ENCODE assay signal across 9 cellular contexts in genomic region chr6:136762022-136762975, GRCh38. TPM values are rescaled to one million over a fixed set of nuclear protein-coding genes. Genes with fewer than 3 reads are reported as not detected.
A peak's percentile ranks its signal among the peaks of the same experiment; 100 is the strongest.
DNase-seq lines count a peak whose midpoint lies in the region; ATAC-seq, FAIRE-seq and TF ChIP-seq lines count a peak whose summit lies in the region.
"Had no signal": no experiment of that assay in that cellular context is flagged by ENCODE, and none has a peak within 500 bp of the region (broad histone marks: within the 10 kb centered on the region; RNA-seq: fewer than 3 reads in every experiment).

No MANE protein-coding gene starts in this region.

- H3K27me3 ChIP-seq in liver (ENCODE audit: control insufficient read depth in 4 of 4, insufficient read depth in 4 of 4, low read length in 3 of 4) (no peaks in the 10 kb centered on the region), HepG2 (ENCODE audit: control insufficient read depth in 1 of 2, insufficient read depth in 2 of 2, low read length in 2 of 2) (no peaks in the 10 kb centered on the region; a peak in 1 of 5 replicates), K562 (ENCODE audit: control insufficient read depth in 2 of 2, insufficient read depth in 2 of 2, low read length in 2 of 2) (no peaks in the 10 kb centered on the region), aorta (ENCODE audit: control insufficient read depth in 1 of 2, insufficient read depth in 2 of 2, low read length in 1 of 2) (no peaks in the 10 kb centered on the region)

- FAIRE-seq in HepG2 (lab: Jason Lieb, UNC) (no peak), K562 (lab: Jason Lieb, UNC) (peak; percentile 70)

- no peak overlapping the region for H3K9ac ChIP-seq in liver (ENCODE audit: low read depth in 1 of 2, low read length in 2 of 2)
- H3K9ac ChIP-seq in HepG2 (ENCODE audit: insufficient read depth, low read depth, low read length) = no peak overlapping the region
- H3K9ac ChIP-seq in K562 (ENCODE audit: insufficient read depth in 1 of 2, low read depth in 2 of 2, low read length in 2 of 2) = 0 out of 4 replicates have a peak overlapping the region, but pooled peaks have one; percentile 17 to 29

- TF ChIP-seq CTCF in liver (IDR thresholded peaks at IDR 0.05; ENCODE audit: low read depth, low read length, missing input control) (no peak), HepG2 (CRISPR knock-in tag; IDR thresholded peaks at IDR 0.05) (no peak), K562 (IDR thresholded peaks at IDR 0.05 in 2 of 3, conservative IDR thresholded peaks at IDR 0.05 in 1 of 3; ENCODE audit: insufficient read depth in 2 of 3, low read depth in 1 of 3, low read length in 3 of 3) (no peak), mucosa of descending colon (IDR thresholded peaks at IDR 0.05) (no peak)

- no peak for ATAC-seq in HepG2
- peak; percentile 26 for ATAC-seq in K562
- ATAC-seq in mucosa of descending colon = peak; percentile 45
- peak; percentile 57 for ATAC-seq in aorta (ENCODE audit: low FRiP score)
- ATAC-seq in HG03135 (IDR thresholded peaks at IDR 0.05; ENCODE audit: unreplicated experiment) = no peak

- H3K4me3 ChIP-seq in liver (ENCODE audit: low read depth in 1 of 3, low read length in 3 of 3) (no peak overlapping the region), HepG2 (replicated peaks in 1 of 3; ENCODE audit: insufficient read depth in 1 of 3, low read depth in 2 of 3, low read length in 3 of 3) (no peak overlapping the region), K562 (no peak overlapping the region), mucosa of descending colon (no peak overlapping the region), aorta (ENCODE audit: low read length in 2 of 2) (peak overlapping the region in 1 of 2 donors; percentile 21)

- in situ Hi-C loops in HepG2 (cut with HindIII; ENCODE audit: extremely low pct_ligation_motif_present, low pct_unique_long_range_greater_than_20kb) (no loop called here), K562 (cut with MboI) (no loop called here)

- no TSS peak for BruUV-seq in HepG2 (replicated peaks; lab: Mats Ljungman, UMichigan)
- no TSS peak for BruUV-seq in K562 (replicated peaks; lab: Mats Ljungman, UMichigan)

- TF ChIP-seq POLR2A in HepG2 (IDR thresholded peaks at IDR 0.05; ENCODE audit: insufficient read depth in 1 of 2, low read depth in 2 of 2, low read length in 2 of 2) (no peak), K562 (conservative IDR thresholded peaks at IDR 0.05) (no peak)

- intact Hi-C loops in HepG2 (cut with micrococcal nuclease; ENCODE audit: unreplicated experiment) (no loop called here), K562 (cut with micrococcal nuclease) (no loop called here), mucosa of descending colon (cut with DNase I, micrococcal nuclease) (no loop called here), aorta (cut with DNase I) (no loop called here)

- H3K36me3 ChIP-seq in liver (ENCODE audit: control insufficient read depth in 4 of 4, insufficient read depth in 3 of 4, low read depth in 1 of 4, low read length in 3 of 4) (no peaks in the 10 kb centered on the region), HepG2 (replicated peaks in 1 of 2; ENCODE audit: control insufficient read depth in 1 of 2, insufficient read depth in 2 of 2, low read length in 2 of 2) (no peaks in the 10 kb centered on the region), K562 (ENCODE audit: control insufficient read depth, insufficient read depth, low read length) (no peaks in the 10 kb centered on the region), mucosa of descending colon (ENCODE audit: low read depth) (no peaks in the 10 kb centered on the region), aorta (ENCODE audit: control insufficient read depth in 1 of 2, insufficient read depth in 2 of 2, low read length in 1 of 2) (no peaks in the 10 kb centered on the region)

- H4K20me1 ChIP-seq in HepG2 (ENCODE audit: insufficient read depth, low read length) (no peaks in the 10 kb centered on the region), K562 (replicated peaks; ENCODE audit: control insufficient read depth, insufficient read depth, low read length) (no peaks in the 10 kb centered on the region)

- H3K27ac ChIP-seq in liver (ENCODE audit: low read depth in 1 of 2, low read length in 2 of 2) = peak overlapping the region; percentile 8 to 51
- H3K27ac ChIP-seq in HepG2 (ENCODE audit: extremely low read length, insufficient read depth, low read length) = no peak overlapping the region
- peak overlapping the region; percentile 45 for H3K27ac ChIP-seq in K562 (ENCODE audit: extremely low read depth, low read depth, low read length)
- peak overlapping the region; percentile 87 to 94 for H3K27ac ChIP-seq in aorta (ENCODE audit: low read depth in 1 of 2, low read length in 2 of 2)

- POLR2A ChIA-PET in HepG2 (lab: Yijun Ruan, JAX) = no interaction called here
- POLR2A ChIA-PET in K562 (lab: Yijun Ruan, JAX) = interaction anchor here (0.7 to 2.0 kb wide), 5 partner anchors 9 to 27 kb away, joined by 3 to 10 read pairs (median 4); no protein-coding TSS in a partner anchor

- H3K9me3 ChIP-seq in liver (ENCODE audit: control insufficient read depth in 4 of 4, low read length in 3 of 4) (no peaks in the 10 kb centered on the region), HepG2 (ENCODE audit: low read length) (no peaks in the 10 kb centered on the region), K562 (replicated peaks; ENCODE audit: control insufficient read depth, insufficient read depth, low read depth, low read length) (no peaks in the 10 kb centered on the region), mucosa of descending colon (no peaks in the 10 kb centered on the region), aorta (ENCODE audit: control insufficient read depth, low read length) (no peaks in the 10 kb centered on the region)

- H3K9me1 ChIP-seq in K562 (ENCODE audit: control insufficient read depth, insufficient read depth, low read length) = no peaks in the 10 kb centered on the region

- H3K4me1 ChIP-seq in liver (ENCODE audit: control insufficient read depth in 4 of 4, insufficient read depth in 4 of 4, low read length in 3 of 4) = peaks cover 6 to 34% (median 29%) of the 10 kb centered on the region in 4 donors
- H3K4me1 ChIP-seq in HepG2 (ENCODE audit: insufficient read depth, low read length) = no peaks in the 10 kb centered on the region
- H3K4me1 ChIP-seq in K562 (replicated peaks in 1 of 2; ENCODE audit: control insufficient read depth in 2 of 2, insufficient read depth in 2 of 2, low read length in 2 of 2) = peaks cover 5 to 57% of the 10 kb centered on the region in 2 experiments; a peak in 4 of 5 replicates
- H3K4me1 ChIP-seq in mucosa of descending colon (ENCODE audit: low read depth) = peaks cover 22% of the 10 kb centered on the region
- peaks cover 14 to 15% of the 10 kb centered on the region in 2 donors for H3K4me1 ChIP-seq in aorta (ENCODE audit: control insufficient read depth in 1 of 2, insufficient read depth in 2 of 2, low read length in 2 of 2)

- CTCF ChIA-PET in HepG2 (lab: Yijun Ruan, JAX; ENCODE audit: low intra/inter-chr PET ratio, low total read pairs) (no interaction called here), K562 (lab: Yijun Ruan, JAX; ENCODE audit: low intra/inter-chr PET ratio) (no interaction called here)

- H2AFZ ChIP-seq in HepG2 (ENCODE audit: low read length) (no peak overlapping the region), K562 (ENCODE audit: low read depth, low read length) (no peak overlapping the region)

- 54% methylated on average over 3 of the region's 3 CpGs for WGBS in liver
- 29% methylated on average over 3 of the region's 3 CpGs for WGBS in HepG2 (ENCODE audit: low lambda C conversion rate)
- WGBS in K562 (ENCODE audit: insufficient coverage, low coverage, missing lambda C conversion rate) = 24% methylated on average over 3 of the region's 3 CpGs
- WGBS in aorta, 2 donors = 9 to 16% methylated on average over 3 of the region's 3 CpGs

- no peaks in the 10 kb centered on the region for H3K79me2 ChIP-seq in HepG2 (ENCODE audit: insufficient read depth, low read length)
- H3K79me2 ChIP-seq in K562 (ENCODE audit: control insufficient read depth, insufficient read depth, low read length) = peaks cover 90% of the 10 kb centered on the region

- no peak for TF ChIP-seq RAD21 in liver (IDR thresholded peaks at IDR 0.05)
- no peak for TF ChIP-seq RAD21 in HepG2 (CRISPR knock-in tag; IDR thresholded peaks at IDR 0.05)
- no peak for TF ChIP-seq RAD21 in K562 (CRISPR knock-in tag; conservative IDR thresholded peaks at IDR 0.05 in 1 of 2, IDR thresholded peaks at IDR 0.05 in 1 of 2)

- no peak for TF ChIP-seq EP300 in HepG2 (IDR thresholded peaks at IDR 0.05; ENCODE audit: low read depth in 2 of 2, low read length in 2 of 2)
- no peak for TF ChIP-seq EP300 in HepG2 (CRISPR knock-in tag; IDR thresholded peaks at IDR 0.05; ENCODE audit: borderline replicate concordance)
- TF ChIP-seq EP300 in K562 (IDR thresholded peaks at IDR 0.05; ENCODE audit: low read length) = no peak

- DNase-seq in HepG2 (ENCODE audit: low spot score) = no peak
- no peak for DNase-seq in K562 (ENCODE audit: extremely low read depth in 1 of 4, low spot score in 3 of 4)
- DNase-seq in mucosa of descending colon = no peak
- no peak for DNase-seq in aorta
- DNase-seq in 8988T = no peak
- DNase-seq in NCI-H774 (lab: John Stamatoyannopoulos, UW) = no peak
- DNase-seq: NCI-H1930 had no signal

- H3K4me2 ChIP-seq in HepG2 (ENCODE audit: low read depth, low read length) = no peak overlapping the region
- H3K4me2 ChIP-seq in K562 (ENCODE audit: insufficient read depth, low read length) = peak overlapping the region; percentile 56

RNA-seq across cellular contexts. Expression of gene MAP3K5, which starts 30.0 kb away (rescaled TPM):
- total RNA-seq in liver = 10 to 100 TPM in 1 of 2 donors, 1 to 10 TPM in 1; 5.4 to 18.0 TPM
- polyA plus RNA-seq in liver = 1 to 10 TPM; 2.9 to 5.7 TPM
- not detected in 2 replicates for total RNA-seq in HepG2 (2016; rRNA removed; fragmentation: Illumina TruSeq; extraction: Trizol)
- total RNA-seq in HepG2 (2016; cell fraction: cytosol; rRNA removed; fragmentation: Illumina TruSeq; extraction: Trizol; ENCODE audit: low read depth) = under 0.01 TPM in 1 of 2 replicates, not detected in the other
- not detected in 2 replicates for total RNA-seq in HepG2 (2016; cell fraction: insoluble cytoplasmic fraction; rRNA removed; fragmentation: Illumina TruSeq; extraction: Trizol)
- total RNA-seq in HepG2 (2016; cell fraction: membrane; rRNA removed; fragmentation: Illumina TruSeq; extraction: Trizol) = not detected in 2 replicates
- total RNA-seq in HepG2 (2016; cell fraction: nucleus; rRNA removed; fragmentation: Illumina TruSeq; extraction: Trizol) = not detected in 2 replicates
- polyA plus RNA-seq in HepG2 (2011; rRNA removed) = not detected in 2 replicates
- polyA plus RNA-seq in HepG2 (2011; cell fraction: cytosol; rRNA removed) = not detected in 2 replicates
- not detected in 2 replicates for polyA plus RNA-seq in HepG2 (2011; cell fraction: nucleus; rRNA removed)
- polyA plus RNA-seq in HepG2 (2012) = not detected in 2 replicates
- polyA plus RNA-seq in HepG2 (2016; cell fraction: cytosol; fragmentation: Illumina TruSeq; extraction: Trizol; ENCODE audit: low read depth) = not detected in 2 replicates
- polyA plus RNA-seq in HepG2 (2016; cell fraction: insoluble cytoplasmic fraction; fragmentation: Illumina TruSeq; extraction: Trizol; ENCODE audit: low read depth) = not detected in 2 replicates
- polyA plus RNA-seq in HepG2 (2016; cell fraction: membrane; fragmentation: Illumina TruSeq; extraction: Trizol; ENCODE audit: low read depth) = not detected in 2 replicates
- not detected in 2 replicates for polyA plus RNA-seq in HepG2 (2016; cell fraction: nucleus; fragmentation: Illumina TruSeq; extraction: Trizol; ENCODE audit: insufficient read depth, low read depth)
- polyA minus RNA-seq in HepG2 (2011; rRNA and poly(A)+ RNA removed; ENCODE audit: low replicate concordance) = 8.5 TPM in 1 of 2 replicates, not detected in the other
- polyA minus RNA-seq in HepG2 (2011; cell fraction: cytosol; rRNA and poly(A)+ RNA removed) = 0.20 TPM in 1 of 2 replicates, not detected in the other
- not detected in 2 replicates for polyA minus RNA-seq in HepG2 (2011; cell fraction: nucleus; rRNA and poly(A)+ RNA removed)
- 17.0 and 33.7 TPM in 2 replicates for total RNA-seq in K562 (2011; cell fraction: chromatin; rRNA removed; ENCODE audit: low replicate concordance)
- total RNA-seq in K562 (2011; cell fraction: nucleolus; rRNA removed) = 7.8 and 10.1 TPM in 2 replicates
- 10.5 and 10.6 TPM in 2 replicates for total RNA-seq in K562 (2011; cell fraction: nucleoplasm; rRNA removed)
- 10.4 and 11.6 TPM in 2 replicates for total RNA-seq in K562 (2014; rRNA removed)
- 12.7 and 15.3 TPM in 2 replicates for total RNA-seq in K562 (2014; rRNA removed; fragmentation: Illumina TruSeq; extraction: Trizol)
- total RNA-seq in K562 (2015; rRNA removed; fragmentation: Illumina TruSeq; extraction: Trizol) = 9.2 and 9.9 TPM in 2 replicates
- 11.7 and 13.0 TPM in 2 replicates for total RNA-seq in K562 (2021)
- polyA plus RNA-seq in K562 (2011; rRNA removed) = 7.9 and 9.1 TPM in 2 replicates
- 2.1 and 3.6 TPM in 2 replicates for polyA plus RNA-seq in K562 (2011; cell fraction: cytosol; rRNA removed)
- 6.2 and 8.7 TPM in 2 replicates for polyA plus RNA-seq in K562 (2011; cell fraction: nucleus; rRNA removed)
- 6.6 and 6.7 TPM in 2 replicates for polyA plus RNA-seq in K562 (2012)
- polyA plus RNA-seq in K562 (2014; fragmentation: Illumina TruSeq; extraction: Trizol) = 8.6 and 10.4 TPM in 2 replicates
- 1 to 10 TPM; 2.2 to 3.3 TPM for polyA plus RNA-seq in K562 (2014; fragmentation: Nextera tagmentation; extraction: Ambion mirVana)
- polyA plus RNA-seq in K562 (2014; rRNA removed) = 6.9 and 7.3 TPM in 2 replicates
- 13.9 and 23.8 TPM in 2 replicates for polyA minus RNA-seq in K562 (2011; rRNA and poly(A)+ RNA removed)
- 5.1 and 5.8 TPM in 2 replicates for polyA minus RNA-seq in K562 (2011; cell fraction: cytosol; rRNA and poly(A)+ RNA removed)
- 9.0 and 19.5 TPM in 2 replicates for polyA minus RNA-seq in K562 (2011; cell fraction: nucleus; rRNA and poly(A)+ RNA removed)
- 10 to 100 TPM; 12.6 to 18.2 (median 16.3) TPM for total RNA-seq in mucosa of descending colon
- total RNA-seq in aorta = 10 to 100 TPM; 37.6 to 48.4 TPM
- polyA plus RNA-seq in aorta = 10 to 100 TPM; 16.2 to 33.7 TPM

Comparison
In these comparisons a context has a peak if more than half of its experiments do, and no peak if none do; other contexts are left out.
1. RNA of gene MAP3K5, which starts 30.0 kb away (total RNA-seq): 37.6 to 48.4 TPM in aorta, 5.4 to 18.0 TPM in liver, 12.6 to 18.2 TPM in mucosa of descending colon and 7.8 to 33.7 TPM in K562; under 0.01 TPM in HepG2; every median in the first group is over 4 times any median in the second.
2. H3K9ac ChIP-seq: peak in K562 (2 of 2); none in liver (0 of 2) and HepG2 (single experiment).
3. ATAC-seq: peak in K562 (single experiment), mucosa of descending colon (single experiment) and aorta (single experiment); none in HepG2 (single experiment) and HG03135 (single experiment).